ENCODE assay signal across 8 cellular contexts in the genomic region with DNA sequence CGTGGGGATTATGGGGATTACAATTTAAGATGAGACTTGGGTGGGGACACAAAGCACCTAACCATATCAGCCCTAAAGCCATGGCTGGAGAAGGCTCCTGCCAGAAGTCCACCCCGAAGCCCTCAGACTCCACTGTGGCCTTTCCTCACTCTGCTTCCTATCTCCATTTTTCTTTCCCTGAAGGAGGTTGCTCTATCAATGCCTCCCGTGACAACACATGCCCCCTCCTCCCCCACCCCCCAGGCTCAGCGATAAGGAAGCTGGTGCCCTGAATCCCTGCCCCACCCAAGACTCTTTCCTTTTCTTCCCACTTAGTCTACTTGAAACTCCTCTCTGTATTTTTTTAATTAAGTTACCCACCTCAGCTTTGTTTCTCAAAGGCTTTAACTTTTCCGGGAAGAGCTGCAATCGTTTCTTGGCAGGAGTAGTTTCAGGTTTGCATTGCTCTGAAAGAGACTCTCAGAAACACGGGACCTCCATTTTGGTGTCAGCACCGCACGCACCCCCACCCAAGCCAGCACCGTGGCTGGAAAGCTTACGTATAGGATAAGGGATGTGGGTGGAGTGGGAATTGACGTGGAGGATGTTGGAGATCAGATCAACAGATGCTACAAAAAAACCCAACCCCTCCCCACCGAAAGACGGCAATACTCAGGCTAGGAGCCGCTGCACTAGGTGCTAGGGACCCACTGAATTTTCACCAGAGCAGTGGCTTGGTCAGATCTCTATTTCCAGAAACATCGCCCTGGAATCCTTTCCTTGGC. TPM values are rescaled to one million over a fixed set of nuclear protein-coding genes. Genes with fewer than 3 reads are reported as not detected.
A peak's percentile ranks its signal among the peaks of the same experiment; 100 is the strongest.
DNase-seq lines count a peak whose midpoint lies in the region; ATAC-seq, FAIRE-seq and TF ChIP-seq lines count a peak whose summit lies in the region.

No MANE protein-coding gene starts in this region.

- H3K4me3 ChIP-seq in NB4 (ENCODE audit: low read depth, low read length) (peak overlapping the region; percentile 69), astrocyte of the cerebellum (ENCODE audit: low read depth, low read length) (peak overlapping the region; percentile 73), iPS-15b (ENCODE audit: low read depth, low read length) (peak overlapping the region; percentile 92), small intestine (ENCODE audit: low read depth in 1 of 2, low read length in 2 of 2) (peak overlapping the region; percentile 52 to 64)

- H3K27ac ChIP-seq in small intestine (ENCODE audit: low read depth in 1 of 2, low read length in 1 of 2): peak overlapping the region in 1 of 2 donors; percentile 72

- in situ Hi-C loops in astrocyte of the cerebellum (cut with HindIII; ENCODE audit: low sequenced_read_pairs): no loop called here

- no peaks in the 10 kb centered on the region for H3K9me3 ChIP-seq in iPS-15b (ENCODE audit: control insufficient read depth, insufficient read depth, low read length)
- H3K9me3 ChIP-seq in small intestine (ENCODE audit: control insufficient read depth, low read depth): no peaks in the 10 kb centered on the region

- TF ChIP-seq CTCF in NB4 (IDR thresholded peaks at IDR 0.05; ENCODE audit: low read depth, low read length) (no peak), astrocyte of the cerebellum (IDR thresholded peaks at IDR 0.05; ENCODE audit: low read depth, low read length, missing control alignments) (no peak)

- WGBS in small intestine, 3 donors: 6 to 10% (median 9%) methylated on average over 16 of the region's 16 CpGs

- peak overlapping the region; percentile 83 for H3K9ac ChIP-seq in iPS-15b (ENCODE audit: low read depth, low read length)

- DNase-seq in NCI-H748 (lab: John Stamatoyannopoulos, UW; ENCODE audit: unreplicated experiment): peak; percentile 39
- no peak for DNase-seq in NCI-H748 treated with DMSO at 0.1 percent for 48 hours (lab: John Stamatoyannopoulos, UW)
- DNase-seq in NB4 (ENCODE audit: low read depth): no peak
- DNase-seq in astrocyte of the cerebellum (ENCODE audit: low read depth): no peak
- DNase-seq in small intestine: no peak
- DNase-seq in SHP77 treated with DMSO at 0.1 percent for 48 hours (lab: John Stamatoyannopoulos, UW): no peak

- H3K36me3 ChIP-seq in iPS-15b (ENCODE audit: control insufficient read depth, insufficient read depth, low read length): no peaks in the 10 kb centered on the region
- H3K36me3 ChIP-seq in small intestine (ENCODE audit: control insufficient read depth in 2 of 2, insufficient read depth in 2 of 2, low read length in 2 of 2): no peaks in the 10 kb centered on the region

- no peak for FAIRE-seq in small intestine (lab: Jason Lieb, UNC)

- no peak for ATAC-seq in GM21447 (IDR thresholded peaks at IDR 0.05; ENCODE audit: unreplicated experiment)

- H3K27me3 ChIP-seq in iPS-15b (ENCODE audit: control insufficient read depth, insufficient read depth, low read length) (peaks cover 52% of the 10 kb centered on the region), small intestine (ENCODE audit: control insufficient read depth in 2 of 2, insufficient read depth in 2 of 2, low read length in 2 of 2) (peaks cover 0 to 14% of the 10 kb centered on the region in 2 donors)

- H3K4me1 ChIP-seq in iPS-15b (ENCODE audit: control insufficient read depth, insufficient read depth, low read length) (no peaks in the 10 kb centered on the region), small intestine (ENCODE audit: control insufficient read depth in 2 of 2, insufficient read depth in 1 of 2, low read depth in 1 of 2, low read length in 1 of 2) (peaks cover 2 to 4% of the 10 kb centered on the region in 2 donors)

- TF ChIP-seq POLR2A in NB4 (IDR thresholded peaks at IDR 0.05; ENCODE audit: extremely low read depth, insufficient read length): no peak

RNA-seq across cellular contexts. Expression of a gene that starts 15.2 kb away (rescaled TPM):
- polyA plus RNA-seq in small intestine: 1 to 10 TPM in 1 of 3 donors, not detected in 2; 3.6 TPM

RNA-seq across cellular contexts. Expression of a gene that starts 55.9 kb away (rescaled TPM):
- polyA plus RNA-seq in small intestine: 1 to 10 TPM; 2.2 to 4.9 (median 2.4) TPM
